1 cellular context compared by ENCODE assay signal in the genomic region with DNA sequence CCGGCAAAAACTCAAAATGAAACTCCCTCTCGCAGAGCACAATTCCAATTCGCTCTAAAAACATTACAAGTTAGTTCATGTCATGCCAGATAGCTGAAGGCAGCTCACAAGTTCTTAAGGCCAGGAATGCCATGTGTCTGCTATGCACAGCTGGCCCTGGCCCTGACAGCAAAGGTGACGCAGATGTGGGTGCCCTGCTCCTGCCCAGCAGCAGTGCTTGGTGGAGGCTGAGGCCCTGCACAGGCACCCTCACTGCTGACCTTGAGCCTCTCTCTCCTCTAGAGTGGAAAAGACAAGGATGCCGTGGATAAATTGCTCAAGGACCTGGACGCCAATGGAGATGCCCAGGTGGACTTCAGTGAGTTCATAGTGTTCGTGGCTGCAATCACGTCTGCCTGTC.
TF ChIP-seq lines count a peak whose summit lies in the region.

No MANE protein-coding gene starts in this region.

TF ChIP-seq in WTC11, 78 proteins besides CTCF, POLR2A, EP300 and RAD21 (continued from another document):
- TF ChIP-seq ATF3 (CRISPR knock-in tag; conservative IDR thresholded peaks at IDR 0.05) (no peak), ZNF423 (CRISPR knock-in tag; IDR thresholded peaks at IDR 0.05) (no peak), ZNF232 (CRISPR knock-in tag; IDR thresholded peaks at IDR 0.05) (no peak)
